8 cellular contexts compared by ENCODE assay signal in the genomic region with DNA sequence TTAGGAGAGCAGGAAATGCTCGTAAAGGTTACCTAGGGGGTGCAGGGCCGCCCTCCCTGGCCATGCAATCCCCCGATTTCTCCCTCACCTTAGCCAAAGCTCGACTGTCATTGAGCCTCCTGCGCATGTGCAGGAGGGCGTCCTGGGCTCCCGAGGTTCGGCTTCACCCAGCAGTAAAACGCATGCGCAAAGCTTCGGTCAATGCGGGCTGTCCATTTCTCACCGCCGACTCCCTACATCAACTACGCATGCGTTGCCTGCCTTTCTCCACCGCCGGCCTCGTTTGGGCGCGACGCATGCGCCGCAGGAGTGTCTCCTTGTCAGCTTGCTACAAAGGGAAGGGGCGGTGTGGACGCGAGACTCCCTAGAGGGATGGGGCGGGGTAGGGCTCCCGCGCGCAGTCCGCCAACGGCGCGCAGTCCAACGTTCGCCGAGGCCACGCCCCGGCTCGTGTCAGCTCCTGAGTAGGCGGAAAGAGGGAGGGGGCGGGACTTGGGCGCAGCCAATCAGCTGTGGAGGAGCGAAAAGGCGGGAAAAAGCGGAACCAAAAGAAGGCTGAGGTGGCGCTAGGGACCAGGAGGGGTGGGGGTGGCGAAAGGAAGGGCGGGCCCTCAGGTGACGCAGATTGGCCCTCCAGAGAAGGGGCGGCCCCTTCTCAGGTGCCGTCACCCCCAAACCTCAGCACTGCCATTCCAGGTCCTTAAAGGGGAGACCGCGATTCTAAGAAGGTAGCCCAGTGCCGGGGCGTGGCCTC. TPM values are rescaled to one million over a fixed set of nuclear protein-coding genes. Genes with fewer than 3 reads are reported as not detected.
DNase-seq lines count a peak whose midpoint lies in the region; ATAC-seq and TF ChIP-seq lines count a peak whose summit lies in the region.

A gene with protein sequence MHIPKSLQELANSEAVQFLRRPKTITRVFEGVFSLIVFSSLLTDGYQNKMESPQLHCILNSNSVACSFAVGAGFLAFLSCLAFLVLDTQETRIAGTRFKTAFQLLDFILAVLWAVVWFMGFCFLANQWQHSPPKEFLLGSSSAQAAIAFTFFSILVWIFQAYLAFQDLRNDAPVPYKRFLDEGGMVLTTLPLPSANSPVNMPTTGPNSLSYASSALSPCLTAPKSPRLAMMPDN (plus strand): TSS at position 558 of the 754 bp plus-strand sequence. CDS start 1,476 bp downstream, outside the sequence.
A gene (minus strand): TSS at position 131 of the 754 bp plus-strand sequence. CDS start 20 bp downstream, at position 111.

- peak within 1 kb of the TSS; percentile 85 for H3K9ac ChIP-seq in trophoblast cell (ENCODE audit: low read length)

- H3K27ac ChIP-seq in heart left ventricle, result peak within 1 kb of the TSS; percentile 82 to 100 (median 95)
- H3K27ac ChIP-seq in trophoblast cell (ENCODE audit: low read depth, low read length), result peak within 1 kb of the TSS; percentile 52
- peak within 1 kb of the TSS; percentile 92 to 99 (median 96) for H3K27ac ChIP-seq in transverse colon

- H3K4me1 ChIP-seq in heart left ventricle (peaks cover 0 to 18% (median 5%) of the 10 kb centered on the region in 12 donors), trophoblast cell (ENCODE audit: control insufficient read depth in 1 of 2, insufficient read depth in 2 of 2, low read length in 2 of 2) (peaks cover 4 to 5% of the 10 kb centered on the region in 2 experiments), transverse colon (peaks cover 3 to 23% (median 15%) of the 10 kb centered on the region in 4 donors)

- WGBS in heart left ventricle, 4 donors, result 0 to 1% (median 1%) methylated on average over 46 to 57 of the region's 57 CpGs
- WGBS in trophoblast cell (ENCODE audit: extremely low coverage, insufficient coverage, insufficient read length), result no CpG with 5 or more reads among the region's 57 CpGs
- 0 to 1% methylated on average over 7 to 49 of the region's 57 CpGs for WGBS in transverse colon (ENCODE audit: low coverage in 1 of 2), 2 donors

- no peak within 1 kb of the TSS for H3K23ac ChIP-seq in trophoblast cell (ENCODE audit: low read length)

- H2BK5ac ChIP-seq in trophoblast cell (ENCODE audit: low read depth, low read length, poor library complexity), result peak within 1 kb of the TSS; percentile 8

- POLR2A ChIA-PET in T-cell (lab: Charles Lee), result interaction anchor here (0.5 to 1.5 kb wide), 8 partner anchors 31 to 1552 kb away, joined by 3 to 11 read pairs (median 5); a partner anchor contains a TSS

- DNase-seq in GM13977 (ENCODE audit: low spot score) (peak; percentile 98), NCI-H146 (lab: John Stamatoyannopoulos, UW) (peak; percentile 100), T-cell (peak; percentile 95 to 100 (median 98)), amniotic epithelial cell (ENCODE audit: low read depth) (peak; percentile 98), heart left ventricle (peak; percentile 99 to 100 (median 99)), trophoblast cell (peak; percentile 100), transverse colon (peak; percentile 98)

- CTCF ChIA-PET in T-cell (lab: Charles Lee), result interaction anchor here (0.6 to 2.3 kb wide), 21 partner anchors 11 to 1294 kb away, joined by 3 to 32 read pairs (median 4); a partner anchor contains a TSS

- H3K27me3 Mint-ChIP-seq in T-cell, result no peaks in the 10 kb centered on the region

- peak within 1 kb of the TSS; percentile 5 for H3K4ac ChIP-seq in trophoblast cell (ENCODE audit: low read depth, low read length)

- peak within 1 kb of the TSS; percentile 40 for H2AK5ac ChIP-seq in trophoblast cell (ENCODE audit: low read length)

- peak within 1 kb of the TSS; percentile 92 to 96 for H3K27ac Mint-ChIP-seq in T-cell

- H4K12ac ChIP-seq in trophoblast cell (ENCODE audit: low read depth, low read length), result peak within 1 kb of the TSS; percentile 95

- H3K4me3 ChIP-seq in heart left ventricle, result peak within 1 kb of the TSS; percentile 57 to 85 (median 68)
- H3K4me3 ChIP-seq in trophoblast cell (ENCODE audit: low read depth, low read length), result peak within 1 kb of the TSS; percentile 66
- H3K4me3 ChIP-seq in transverse colon, result peak within 1 kb of the TSS; percentile 29 to 83 (median 46)

- in situ Hi-C loops in GM13977 (cut with MboI; ENCODE audit: low pct_unique_long_range_greater_than_20kb, low sequenced_read_pairs, unreplicated experiment) (no loop called here), transverse colon (cut with MboI; ENCODE audit: low pct_ligation_motif_present in 1 of 4, low pct_unique_long_range_greater_than_20kb in 1 of 4, low sequenced_read_pairs in 3 of 4) (no loop called here)

- H3K14ac ChIP-seq in trophoblast cell (ENCODE audit: low read length), result peak within 1 kb of the TSS; percentile 76

- peak within 1 kb of the TSS; percentile 88 to 91 (median 88) for H3K4me3 Mint-ChIP-seq in T-cell

- H3K9me3 ChIP-seq in heart left ventricle, result no peaks in the 10 kb centered on the region
- H3K9me3 ChIP-seq in trophoblast cell (ENCODE audit: insufficient read depth, low read depth, low read length), result peaks cover 3% of the 10 kb centered on the region
- no peaks in the 10 kb centered on the region for H3K9me3 ChIP-seq in transverse colon

- H2AFZ ChIP-seq in trophoblast cell (ENCODE audit: insufficient read depth, low read length, poor library complexity), result peak within 1 kb of the TSS; percentile 82

- H3K36me3 ChIP-seq in heart left ventricle, result peaks cover 0 to 9% (median 3%) of the 10 kb centered on the region in 9 donors
- H3K36me3 ChIP-seq in trophoblast cell (ENCODE audit: control insufficient read depth in 1 of 2, insufficient read depth in 2 of 2, low read length in 2 of 2), result no peaks in the 10 kb centered on the region
- H3K36me3 ChIP-seq in transverse colon, result no peaks in the 10 kb centered on the region

- TF ChIP-seq CTCF in GM13977 (IDR thresholded peaks at IDR 0.05; ENCODE audit: extremely low read depth, insufficient read depth, missing control alignments) (no peak), heart left ventricle (IDR thresholded peaks at IDR 0.05) (no peak), transverse colon (IDR thresholded peaks at IDR 0.05) (no peak)

- no peaks in the 10 kb centered on the region for H3K79me2 ChIP-seq in trophoblast cell (ENCODE audit: control insufficient read depth, insufficient read depth, low read length, poor library complexity)

- TF ChIP-seq EP300 in transverse colon (IDR thresholded peaks at IDR 0.05; ENCODE audit: low read depth), result no peak

- peak within 1 kb of the TSS; percentile 43 for H3K18ac ChIP-seq in trophoblast cell (ENCODE audit: low read length)

- ATAC-seq in HG02870 (IDR thresholded peaks at IDR 0.05; ENCODE audit: unreplicated experiment), result peak; percentile 84
- ATAC-seq in T-cell (replicated peaks in 1 of 4), result peak; percentile 87 to 93 (median 91)
- peak; percentile 95 to 97 (median 96) for ATAC-seq in heart left ventricle

- peak within 1 kb of the TSS; percentile 72 for H3K4me2 ChIP-seq in trophoblast cell (ENCODE audit: low read length)

- H4K91ac ChIP-seq in trophoblast cell (ENCODE audit: low read depth, low read length), result peak within 1 kb of the TSS; percentile 68

- TF ChIP-seq POLR2A in heart left ventricle (IDR thresholded peaks at IDR 0.05), result peak in 1 of 2 donors; percentile 59
- peak; percentile 8 for TF ChIP-seq POLR2A in transverse colon (IDR thresholded peaks at IDR 0.05)

- peaks cover 12 to 22% (median 15%) of the 10 kb centered on the region in 3 donors for H3K4me1 Mint-ChIP-seq in T-cell

- H2BK120ac ChIP-seq in trophoblast cell (ENCODE audit: insufficient read depth, low read length, poor library complexity), result peak within 1 kb of the TSS; percentile 23

- H2BK12ac ChIP-seq in trophoblast cell (ENCODE audit: low read length), result peak within 1 kb of the TSS; percentile 39

- H3K36me3 Mint-ChIP-seq in T-cell, result no peaks in the 10 kb centered on the region

- H3K9me3 Mint-ChIP-seq in T-cell, result no peaks in the 10 kb centered on the region

- H3K27me3 ChIP-seq in heart left ventricle (no peaks in the 10 kb centered on the region), trophoblast cell (ENCODE audit: insufficient read depth, low read length) (no peaks in the 10 kb centered on the region), transverse colon (no peaks in the 10 kb centered on the region)

- intact Hi-C loops in heart left ventricle (cut with DNase I) (loop anchor here in 3 of 10 donors (2.0 to 5.0 kb wide), 2 partner anchors 27 to 42 kb away; a partner anchor contains a TSS), transverse colon (cut with DNase I; ENCODE audit: low total_unique reads) (loop anchor here (10.0 kb wide), 1 partner anchor 259 kb away; no protein-coding TSS in a partner anchor)

- H3K79me1 ChIP-seq in trophoblast cell (ENCODE audit: low read length), result peaks cover 13% of the 10 kb centered on the region

- peak within 1 kb of the TSS; percentile 78 for H4K8ac ChIP-seq in trophoblast cell (ENCODE audit: low read depth, low read length)

RNA-seq across cellular contexts. Expression of the first gene that starts in this region (rescaled TPM):
- total RNA-seq in T-cell (not detected), heart left ventricle (not detected), transverse colon (not detected)
- not detected for polyA plus RNA-seq in heart left ventricle
- polyA plus RNA-seq in trophoblast cell (2013), result 0.08 and 0.19 TPM in 2 replicates

RNA-seq across cellular contexts. Expression of the second gene that starts in this region (rescaled TPM):
- total RNA-seq in T-cell, result 10 to 100 TPM; 14.5 to 33.5 (median 29.0) TPM
- 10 to 100 TPM; 28.3 to 96.1 (median 66.2) TPM for total RNA-seq in heart left ventricle
- 10 to 100 TPM; 12.9 to 41.0 TPM for polyA plus RNA-seq in heart left ventricle
- polyA plus RNA-seq in trophoblast cell (2013), result 5.9 and 6.5 TPM in 2 replicates
- total RNA-seq in transverse colon, result 10 to 100 TPM in 3 of 4 donors, 1 to 10 TPM in 1; 9.1 to 27.7 (median 15.2) TPM

Comparison
In these comparisons a context has a peak if more than half of its experiments do, and no peak if none do; other contexts are left out.
1. Peak in every context shown above with its lines: DNase-seq, ATAC-seq, H3K4me3 ChIP-seq and H3K27ac ChIP-seq.